In the genomic region with DNA sequence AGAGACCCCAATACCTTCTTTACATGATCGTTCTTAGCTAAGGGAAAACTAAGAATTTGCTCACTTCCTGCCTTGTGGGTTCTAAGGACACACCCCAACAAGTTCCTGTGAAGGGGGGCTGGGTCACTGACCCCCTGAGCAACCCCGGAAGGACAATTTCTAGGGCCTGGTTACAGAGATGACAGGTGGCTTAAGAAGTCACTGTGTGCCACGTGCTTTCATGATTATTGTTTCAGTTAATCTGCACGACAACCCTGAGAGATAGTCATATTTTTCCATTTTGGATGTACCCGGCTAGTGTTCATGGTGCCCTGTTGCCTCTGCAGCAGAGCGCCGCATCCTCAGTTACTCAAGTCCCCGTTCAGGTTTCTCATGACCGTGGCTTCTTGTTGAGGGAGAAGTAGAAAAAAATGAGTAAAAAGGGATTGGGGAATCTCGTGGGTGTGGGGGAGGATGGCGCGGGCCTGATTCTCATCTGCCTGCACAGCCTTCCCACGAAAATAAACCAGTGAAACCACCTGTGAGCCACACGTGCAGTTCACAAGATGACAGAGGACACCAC, we compare ENCODE assay signal across 18 cellular contexts.
DNase-seq lines count a peak whose midpoint lies in the region; ATAC-seq and TF ChIP-seq lines count a peak whose summit lies in the region.
"Had no signal": no experiment of that assay in that cellular context is flagged by ENCODE, and none has a peak within 500 bp of the region (broad histone marks: within the 10 kb centered on the region; RNA-seq: fewer than 3 reads in every experiment).

No MANE protein-coding gene starts in this region.

- no peak overlapping the region for H3K4me3 ChIP-seq in right atrium auricular region
- H3K4me3 ChIP-seq in esophagus muscularis mucosa: peak overlapping the region in 1 of 4 donors; percentile 15
- H3K4me3 ChIP-seq in neuronal stem cell (ENCODE audit: low read length in 2 of 2): peak overlapping the region in 1 of 2 donors; percentile 27
- no peak overlapping the region for H3K4me3 ChIP-seq in transverse colon
- no peak overlapping the region for H3K4me3 ChIP-seq in suprapubic skin

- H3K14ac ChIP-seq in neuronal stem cell (ENCODE audit: low read length): no peak overlapping the region

- intact Hi-C loops in left ventricle myocardium superior (cut with micrococcal nuclease) (no loop called here), esophagus muscularis mucosa (cut with DNase I) (no loop called here), transverse colon (cut with DNase I; ENCODE audit: low total_unique reads) (no loop called here)

- peak overlapping the region; percentile 81 to 96 for H3K27ac ChIP-seq in right atrium auricular region
- peak overlapping the region; percentile 16 to 72 (median 51) for H3K27ac ChIP-seq in esophagus muscularis mucosa (replicated peaks in 1 of 4)
- H3K27ac ChIP-seq in neuronal stem cell (replicated peaks; ENCODE audit: low read length): peak overlapping the region; percentile 93
- H3K27ac ChIP-seq in transverse colon: peak overlapping the region; percentile 31 to 48 (median 40)
- no peak overlapping the region for H3K27ac ChIP-seq in suprapubic skin

- peak overlapping the region; percentile 30 for H2BK15ac ChIP-seq in neuronal stem cell (ENCODE audit: low read length)

- H3K27me3 ChIP-seq in right atrium auricular region: no peaks in the 10 kb centered on the region
- no peaks in the 10 kb centered on the region for H3K27me3 ChIP-seq in esophagus muscularis mucosa
- H3K27me3 ChIP-seq in neuronal stem cell (ENCODE audit: control insufficient read depth in 3 of 3, insufficient read depth in 3 of 3, low read depth in 1 of 3, low read length in 3 of 3): no peaks in the 10 kb centered on the region
- H3K27me3 ChIP-seq in transverse colon: no peaks in the 10 kb centered on the region
- no peaks in the 10 kb centered on the region for H3K27me3 ChIP-seq in suprapubic skin

- no peak overlapping the region for H3K9ac ChIP-seq in neuronal stem cell (ENCODE audit: low read depth, low read length, poor library complexity)

- TF ChIP-seq POLR2A in esophagus muscularis mucosa (IDR thresholded peaks at IDR 0.05; ENCODE audit: low read depth) (no peak), transverse colon (IDR thresholded peaks at IDR 0.05) (no peak), suprapubic skin (IDR thresholded peaks at IDR 0.05) (no peak)

- H3K18ac ChIP-seq in neuronal stem cell (ENCODE audit: low read length): peak overlapping the region; percentile 79

- H3K36me3 ChIP-seq in right atrium auricular region (no peaks in the 10 kb centered on the region), esophagus muscularis mucosa (no peaks in the 10 kb centered on the region), neuronal stem cell (replicated peaks in 1 of 2; ENCODE audit: control insufficient read depth in 2 of 2, insufficient read depth in 2 of 2, low read length in 2 of 2) (no peaks in the 10 kb centered on the region), transverse colon (no peaks in the 10 kb centered on the region), suprapubic skin (no peaks in the 10 kb centered on the region)

- no peak overlapping the region for H3K4me2 ChIP-seq in neuronal stem cell (ENCODE audit: insufficient read depth, low read length, poor library complexity, severe bottlenecking)

- H2BK120ac ChIP-seq in neuronal stem cell (ENCODE audit: low read depth, low read length): peak overlapping the region; percentile 91

- H3K79me1 ChIP-seq in neuronal stem cell (ENCODE audit: low read depth, low read length): no peaks in the 10 kb centered on the region

- no peak overlapping the region for H3K4ac ChIP-seq in neuronal stem cell (ENCODE audit: low read length)

- peak overlapping the region; percentile 90 for H2BK5ac ChIP-seq in neuronal stem cell (ENCODE audit: low read length)

- no peak for TF ChIP-seq EP300 in esophagus muscularis mucosa (IDR thresholded peaks at IDR 0.05)
- no peak for TF ChIP-seq EP300 in transverse colon (IDR thresholded peaks at IDR 0.05; ENCODE audit: low read depth)
- no peak for TF ChIP-seq EP300 in suprapubic skin (IDR thresholded peaks at IDR 0.05)

- no peak overlapping the region for H3K23ac ChIP-seq in neuronal stem cell (ENCODE audit: low read depth, low read length, poor library complexity)

- no peak overlapping the region for H2BK12ac ChIP-seq in neuronal stem cell (ENCODE audit: low read length)

- peak overlapping the region; percentile 26 for H2AFZ ChIP-seq in neuronal stem cell (ENCODE audit: low read length)

- DNase-seq in right atrium auricular region (ENCODE audit: low spot score) (no peak), left ventricle myocardium superior (no peak), esophagus muscularis mucosa (ENCODE audit: extremely low spot score) (no peak), neuronal stem cell (ENCODE audit: low spot score) (no peak), transverse colon (no peak), NAMALWA (ENCODE audit: low spot score) (no peak), NCI-H2196 treated with DMSO at 0.1 percent for 48 hours (lab: John Stamatoyannopoulos, UW; ENCODE audit: unreplicated experiment) (no peak), suprapubic skin (ENCODE audit: low spot score in 2 of 2) (no peak)
- DNase-seq: activated CD8-positive, alpha-beta T cell treated with anti-CD3 and anti-CD28 coated beads, Interleukin-2, amount 10 ng/mL, durations not matched to agents 7 days and 5 days; activated T-cell treated with anti-CD3 and anti-CD28 coated beads, Interleukin-2, amount 50 U/mL, for 48 hours; CD8-positive, alpha-beta memory T cell; central memory CD4-positive, alpha-beta T cell; foreskin fibroblast; NCI-H510A treated with DMSO at 0.1 percent for 48 hours; SIG-M5; stimulated activated naive CD4-positive, alpha-beta T cell treated with Interleukin-2 at 50 U/mL for 16 hours had no signal

- no peak for ATAC-seq in left ventricle myocardium superior
- ATAC-seq: activated CD8-positive, alpha-beta T cell treated with anti-CD3 and anti-CD28 coated beads, Interleukin-2, amount 10 ng/mL, durations not matched to agents 7 days and 5 days; activated naive CD4-positive, alpha-beta T cell treated with anti-CD3 and anti-CD28 coated beads, Interleukin-2, amount 50 U/mL, for 72 hours; HCT116 had no signal

- peaks cover 0 to 23% of the 10 kb centered on the region in 2 donors for H3K4me1 ChIP-seq in right atrium auricular region
- peaks cover 0 to 7% (median 0%) of the 10 kb centered on the region in 4 donors for H3K4me1 ChIP-seq in esophagus muscularis mucosa
- peaks cover 18 to 27% of the 10 kb centered on the region in 2 donors for H3K4me1 ChIP-seq in neuronal stem cell (ENCODE audit: control insufficient read depth in 2 of 2, insufficient read depth in 1 of 2, low read depth in 1 of 2, low read length in 2 of 2)
- H3K4me1 ChIP-seq in transverse colon: no peaks in the 10 kb centered on the region
- no peaks in the 10 kb centered on the region for H3K4me1 ChIP-seq in suprapubic skin

- H3K9me3 ChIP-seq in right atrium auricular region: no peaks in the 10 kb centered on the region
- no peaks in the 10 kb centered on the region for H3K9me3 ChIP-seq in esophagus muscularis mucosa
- H3K9me3 ChIP-seq in neuronal stem cell (replicated peaks in 1 of 2; ENCODE audit: control insufficient read depth in 2 of 2, insufficient read depth in 1 of 2, low read depth in 1 of 2, low read length in 2 of 2): peaks cover 0 to 5% of the 10 kb centered on the region in 2 donors
- H3K9me3 ChIP-seq in transverse colon: no peaks in the 10 kb centered on the region
- no peaks in the 10 kb centered on the region for H3K9me3 ChIP-seq in suprapubic skin

- WGBS in esophagus muscularis mucosa: 83% methylated on average over 14 of the region's 14 CpGs
- WGBS in neuronal stem cell (ENCODE audit: extremely low coverage in 2 of 2, insufficient read length in 2 of 2, insufficient replicate concordance in 1 of 2), 2 donors: 100% methylated on average over 1 of the region's 14 CpGs; no CpG with 5 or more reads in 1 of the 2 donors
- WGBS in transverse colon (ENCODE audit: low coverage in 1 of 2), 2 donors: 81 to 88% methylated on average over 5 to 14 of the region's 14 CpGs
- 88% methylated on average over 14 of the region's 14 CpGs for WGBS in suprapubic skin

- in situ Hi-C loops in transverse colon (cut with MboI; ENCODE audit: low pct_ligation_motif_present in 1 of 4, low pct_unique_long_range_greater_than_20kb in 1 of 4, low sequenced_read_pairs in 3 of 4): no loop called here

- no peak for TF ChIP-seq CTCF in right atrium auricular region (IDR thresholded peaks at IDR 0.05)
- TF ChIP-seq CTCF in esophagus muscularis mucosa (IDR thresholded peaks at IDR 0.05): no peak
- TF ChIP-seq CTCF in transverse colon (IDR thresholded peaks at IDR 0.05): no peak
- no peak for TF ChIP-seq CTCF in suprapubic skin (IDR thresholded peaks at IDR 0.05)

- peak overlapping the region; percentile 88 for H4K91ac ChIP-seq in neuronal stem cell (ENCODE audit: low read depth, low read length, poor library complexity)

- H4K8ac ChIP-seq in neuronal stem cell (ENCODE audit: low read depth, low read length): no peak overlapping the region

- peak overlapping the region; percentile 31 for H2AK5ac ChIP-seq in neuronal stem cell (ENCODE audit: low read depth, low read length)
